ENCODE assay signal across 12 cellular contexts in the genomic region with DNA sequence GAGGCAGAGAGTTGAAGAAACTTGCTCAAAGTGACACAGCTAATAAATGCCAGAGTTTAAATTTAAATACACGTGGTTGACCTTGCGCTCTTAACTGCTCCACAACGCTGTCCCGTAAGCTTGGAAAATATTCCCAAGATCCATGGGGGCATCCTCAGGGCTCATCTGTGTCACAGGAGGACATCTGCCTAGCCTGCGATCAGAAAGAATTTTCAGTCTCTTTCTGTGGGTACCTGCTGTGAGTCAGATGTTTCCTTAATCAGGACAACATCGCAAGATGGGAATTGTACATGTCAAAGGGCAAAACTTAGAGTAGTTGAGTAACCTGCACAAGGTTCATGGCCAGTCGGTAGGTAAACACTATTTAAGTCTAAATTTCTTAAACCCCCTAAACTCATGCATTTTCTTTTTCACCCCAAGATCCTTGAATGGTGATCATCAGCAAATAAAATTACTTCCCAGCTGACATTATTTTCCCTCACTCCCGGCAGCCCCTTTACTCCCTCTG. TPM values are rescaled to one million over a fixed set of nuclear protein-coding genes. Genes with fewer than 3 reads are reported as not detected.
A peak's percentile ranks its signal among the peaks of the same experiment; 100 is the strongest.
DNase-seq lines count a peak whose midpoint lies in the region; ATAC-seq, FAIRE-seq and TF ChIP-seq lines count a peak whose summit lies in the region.
"Had no signal": no experiment of that assay in that cellular context is flagged by ENCODE, and none has a peak within 500 bp of the region (broad histone marks: within the 10 kb centered on the region; RNA-seq: fewer than 3 reads in every experiment).

No MANE protein-coding gene starts in this region.

- H3K27ac ChIP-seq in SK-N-MC (peak overlapping the region; percentile 17; the same call in 1 of the 2 replicates), small intestine (ENCODE audit: low read depth in 1 of 2, low read length in 1 of 2) (peak overlapping the region; percentile 75 to 87)

- H3K9ac ChIP-seq in SK-N-MC (ENCODE audit: insufficient read length) = no peak overlapping the region

- H3K9me3 ChIP-seq in SK-N-MC (ENCODE audit: low read depth, low read length) (no peaks in the 10 kb centered on the region), small intestine (ENCODE audit: control insufficient read depth, low read depth) (no peaks in the 10 kb centered on the region), BE2C (no peaks in the 10 kb centered on the region; the same call in 1 of the 2 replicates)

- H3K36me3 Mint-ChIP-seq in activated CD4-positive, alpha-beta T cell treated with anti-CD3 and anti-CD28 coated beads, Interleukin-2, amount 10 ng/mL, durations not matched to agents 24 days and 14 days (ENCODE audit: low read depth) = peaks cover 42% of the 10 kb centered on the region
- H3K36me3 Mint-ChIP-seq in glutamatergic neuron (ENCODE audit: unreplicated experiment) = peaks cover 12% of the 10 kb centered on the region

- H3K4me1 ChIP-seq in small intestine (ENCODE audit: control insufficient read depth in 2 of 2, insufficient read depth in 1 of 2, low read depth in 1 of 2, low read length in 1 of 2) (peaks cover 2 to 3% of the 10 kb centered on the region in 2 donors), BE2C (peaks cover 10% of the 10 kb centered on the region)

- H3K36me3 ChIP-seq in SK-N-MC (ENCODE audit: insufficient read depth, low read length) = peaks cover 15% of the 10 kb centered on the region
- H3K36me3 ChIP-seq in small intestine (ENCODE audit: control insufficient read depth in 2 of 2, insufficient read depth in 2 of 2, low read length in 2 of 2) = peaks cover 7% of the 10 kb centered on the region in 2 donors
- H3K36me3 ChIP-seq in BE2C = no peaks in the 10 kb centered on the region

- H3K27ac Mint-ChIP-seq in activated CD4-positive, alpha-beta T cell treated with anti-CD3 and anti-CD28 coated beads, Interleukin-2, amount 10 ng/mL, durations not matched to agents 24 days and 14 days = peak overlapping the region; percentile 15
- H3K27ac Mint-ChIP-seq in glutamatergic neuron (ENCODE audit: unreplicated experiment) = peak overlapping the region; percentile 17

- H3K9me3 Mint-ChIP-seq in activated CD4-positive, alpha-beta T cell treated with anti-CD3 and anti-CD28 coated beads, Interleukin-2, amount 10 ng/mL, durations not matched to agents 24 days and 14 days = peaks cover 16% of the 10 kb centered on the region
- peaks cover 12% of the 10 kb centered on the region for H3K9me3 Mint-ChIP-seq in glutamatergic neuron (ENCODE audit: unreplicated experiment)

- H3K27me3 ChIP-seq in small intestine (ENCODE audit: control insufficient read depth in 2 of 2, insufficient read depth in 2 of 2, low read length in 2 of 2) (no peaks in the 10 kb centered on the region), BE2C (no peaks in the 10 kb centered on the region)

- peak overlapping the region; percentile 83 for H3K4me3 Mint-ChIP-seq in activated CD4-positive, alpha-beta T cell treated with anti-CD3 and anti-CD28 coated beads, Interleukin-2, amount 10 ng/mL, durations not matched to agents 24 days and 14 days
- peak overlapping the region; percentile 81 for H3K4me3 Mint-ChIP-seq in glutamatergic neuron (ENCODE audit: unreplicated experiment)

- no peak for FAIRE-seq in small intestine (lab: Jason Lieb, UNC)

- H3K27me3 Mint-ChIP-seq in activated CD4-positive, alpha-beta T cell treated with anti-CD3 and anti-CD28 coated beads, Interleukin-2, amount 10 ng/mL, durations not matched to agents 24 days and 14 days = no peaks in the 10 kb centered on the region
- H3K27me3 Mint-ChIP-seq in glutamatergic neuron (ENCODE audit: unreplicated experiment) = peaks cover 14% of the 10 kb centered on the region

- H3K4me1 Mint-ChIP-seq in activated CD4-positive, alpha-beta T cell treated with anti-CD3 and anti-CD28 coated beads, Interleukin-2, amount 10 ng/mL, durations not matched to agents 24 days and 14 days = peaks cover 54% of the 10 kb centered on the region
- peaks cover 12% of the 10 kb centered on the region for H3K4me1 Mint-ChIP-seq in glutamatergic neuron (ENCODE audit: low read depth, unreplicated experiment)

- DNase-seq in activated CD4-positive, alpha-beta T cell treated with anti-CD3 and anti-CD28 coated beads, Interleukin-2, amount 10 ng/mL, durations not matched to agents 24 days and 14 days = no peak
- DNase-seq in activated CD4-positive, alpha-beta T cell treated with anti-CD3 and anti-CD28 coated beads for 1 hour = no peak
- DNase-seq in SK-N-MC (ENCODE audit: low read depth, low spot score) (no peak), glutamatergic neuron (no peak), small intestine (peak; percentile 49), BE2C (no peak)
- DNase-seq: ACHN, NCI-H2081, SHP77 had no signal

- intact Hi-C loops in activated CD4-positive, alpha-beta T cell treated with anti-CD3 and anti-CD28 coated beads, Interleukin-2, amount 10 ng/mL, durations not matched to agents 24 days and 14 days (cut with micrococcal nuclease) = loop anchor here (2.0 kb wide), 1 partner anchor 18 kb away; no protein-coding TSS in a partner anchor

- TF ChIP-seq CTCF in glutamatergic neuron (IDR thresholded peaks at IDR 0.05; ENCODE audit: partially characterized antibody, unreplicated experiment) (no peak), BE2C (IDR thresholded peaks at IDR 0.05; ENCODE audit: low read depth, low read length) (no peak)

- no peak for ATAC-seq in HG03469 (IDR thresholded peaks at IDR 0.05; ENCODE audit: unreplicated experiment)
- no peak for ATAC-seq in GM19463 (IDR thresholded peaks at IDR 0.05; ENCODE audit: unreplicated experiment)

- H3K4me3 ChIP-seq in SK-N-MC (peak overlapping the region; percentile 74), small intestine (ENCODE audit: low read depth in 1 of 2, low read length in 2 of 2) (peak overlapping the region in 1 of 2 donors; percentile 78), BE2C (ENCODE audit: low read depth, low read length) (no peak overlapping the region)

- 41 to 58% (median 52%) methylated on average over 8 of the region's 8 CpGs for WGBS in small intestine, 3 donors

RNA-seq across cellular contexts. Expression of a gene that starts 1.4 kb away (rescaled TPM):
- 6.4 and 6.9 TPM in 2 replicates for total RNA-seq in activated CD4-positive, alpha-beta T cell treated with anti-CD3 and anti-CD28 coated beads, Interleukin-2, amount 10 ng/mL, durations not matched to agents 24 days and 14 days
- total RNA-seq in glutamatergic neuron (ENCODE audit: unreplicated experiment) = 0.81 TPM
- 10 to 100 TPM in 1 of 3 donors, 1 to 10 TPM in 2; 5.5 to 11.0 (median 9.5) TPM for polyA plus RNA-seq in small intestine
- polyA plus RNA-seq in BE2C (2012; ENCODE audit: insufficient read depth, insufficient read length, low read depth) = 5.1 TPM
- total RNA-seq: G401 had no signal

RNA-seq across cellular contexts. Expression of a gene that starts 13.3 kb away (rescaled TPM):
- 2.0 and 2.4 TPM in 2 replicates for total RNA-seq in activated CD4-positive, alpha-beta T cell treated with anti-CD3 and anti-CD28 coated beads, Interleukin-2, amount 10 ng/mL, durations not matched to agents 24 days and 14 days
- not detected for total RNA-seq in glutamatergic neuron (ENCODE audit: unreplicated experiment)
- 1 to 10 TPM in 2 of 3 donors, under 1 TPM in 1; 0.81 to 2.6 (median 1.1) TPM for polyA plus RNA-seq in small intestine
- 0.46 TPM for polyA plus RNA-seq in BE2C (2012; ENCODE audit: insufficient read depth, insufficient read length, low read depth)
- total RNA-seq: G401 had no signal

RNA-seq across cellular contexts. Expression of a gene that starts 52.9 kb away (rescaled TPM):
- total RNA-seq in activated CD4-positive, alpha-beta T cell treated with anti-CD3 and anti-CD28 coated beads, Interleukin-2, amount 10 ng/mL, durations not matched to agents 24 days and 14 days = 22.1 and 23.0 TPM in 2 replicates
- 40.2 TPM for total RNA-seq in glutamatergic neuron (ENCODE audit: unreplicated experiment)
- 1 to 10 TPM; 1.4 to 3.7 (median 1.6) TPM for polyA plus RNA-seq in small intestine
- 16.6 TPM for polyA plus RNA-seq in BE2C (2012; ENCODE audit: insufficient read depth, insufficient read length, low read depth)
